In the genomic region with DNA sequence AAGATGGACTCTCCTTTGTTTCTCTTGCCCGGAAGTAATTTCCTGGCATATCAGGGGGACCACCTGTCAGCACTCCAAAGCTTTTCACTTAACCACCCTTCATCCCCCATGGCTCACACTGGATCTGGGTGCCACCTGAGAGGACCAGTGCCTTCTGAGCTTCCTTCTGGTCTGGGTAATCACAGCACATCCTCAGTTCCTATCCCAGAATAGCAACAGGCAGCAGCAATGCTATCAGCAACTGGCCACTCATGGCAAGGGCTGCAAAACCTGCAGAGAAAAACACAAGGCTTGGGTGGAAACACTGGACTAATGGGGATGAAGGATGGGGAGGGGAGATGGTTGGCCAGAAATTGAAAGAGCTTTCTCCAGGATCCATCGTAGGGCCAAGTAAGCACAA, we compare ENCODE assay signal across 15 cellular contexts. TPM values are rescaled to one million over a fixed set of nuclear protein-coding genes. Genes with fewer than 3 reads are reported as not detected.
DNase-seq lines count a peak whose midpoint lies in the region; ATAC-seq and TF ChIP-seq lines count a peak whose summit lies in the region.
"Had no signal": no experiment of that assay in that cellular context is flagged by ENCODE, and none has a peak within 500 bp of the region (broad histone marks: within the 10 kb centered on the region; RNA-seq: fewer than 3 reads in every experiment).

No MANE protein-coding gene starts in this region.

- H3K27me3 ChIP-seq in Caco-2 (replicated peaks; ENCODE audit: control insufficient read depth, insufficient read depth, low read length) (no peaks in the 10 kb centered on the region), PC-9 (ENCODE audit: insufficient read depth, low read depth) (no peaks in the 10 kb centered on the region)

- TF ChIP-seq CTCF in Caco-2 (IDR thresholded peaks at IDR 0.05; ENCODE audit: insufficient read depth in 1 of 2, low read depth in 1 of 2, low read length in 1 of 2, severe bottlenecking in 1 of 2, unreplicated experiment in 1 of 2), result no peak
- no peak for TF ChIP-seq CTCF in PC-9 (conservative IDR thresholded peaks at IDR 0.05)

- 0 out of 2 replicates have a peak overlapping the region, but pooled peaks have one; percentile 8 for H3K4me2 ChIP-seq in PC-9

- ATAC-seq in sciatic nerve (no peak), SK-N-SH treated with all-trans-retinoic acid at 6 μM for 48 hours (no peak), GM21528 (IDR thresholded peaks at IDR 0.05; ENCODE audit: low FRiP score, unreplicated experiment) (no peak)
- ATAC-seq: A549, T-helper 17 cell had no signal

- DNase-seq in NCI-H1092 treated with DMSO at 0.1 percent for 48 hours (lab: John Stamatoyannopoulos, UW), result peak; percentile 39
- no peak for DNase-seq in NCI-H1092 (lab: John Stamatoyannopoulos, UW)
- no peak for DNase-seq in Caco-2
- DNase-seq in NCI-H146 (lab: John Stamatoyannopoulos, UW), result peak; percentile 63
- DNase-seq in PC-9, result no peak
- DNase-seq in sciatic nerve (ENCODE audit: low spot score), result no peak
- DNase-seq: Kasumi-1, NCI-H1436 treated with DMSO at 0.1 percent for 48 hours, NCI-H526 treated with DMSO at 0.1 percent for 48 hours, SHP77 treated with DMSO at 0.1 percent for 48 hours, T-helper 17 cell had no signal

- H3K4me3 Mint-ChIP-seq in Caco-2 (ENCODE audit: unreplicated experiment), result peak overlapping the region; percentile 9
- H3K4me3 Mint-ChIP-seq: T-helper 17 cell had no signal

- H3K4me1 Mint-ChIP-seq in Caco-2 (ENCODE audit: low read depth, unreplicated experiment), result peaks cover 22% of the 10 kb centered on the region
- H3K4me1 Mint-ChIP-seq: T-helper 17 cell had no signal

- POLR2A ChIA-PET in Caco-2 (lab: Charles Lee) (interaction anchor here (0.6 kb wide), 1 partner anchor 78 kb away, joined by 3 read pairs; no protein-coding TSS in a partner anchor), PC-9 (lab: Charles Lee; ENCODE audit: unreplicated experiment) (interaction anchor here (0.5 kb wide), 1 partner anchor 40 kb away, joined by 5 read pairs; no protein-coding TSS in a partner anchor)

- H3K36me3 Mint-ChIP-seq in Caco-2 (ENCODE audit: insufficient read depth, unreplicated experiment), result peaks cover 6% of the 10 kb centered on the region

- H3K27ac Mint-ChIP-seq in Caco-2 (ENCODE audit: unreplicated experiment), result no peak overlapping the region
- H3K27ac Mint-ChIP-seq: T-helper 17 cell had no signal

- peaks cover 20% of the 10 kb centered on the region for H3K4me1 ChIP-seq in Caco-2
- peaks cover 78% of the 10 kb centered on the region for H3K4me1 ChIP-seq in PC-9 (replicated peaks; ENCODE audit: insufficient read depth)

- CTCF ChIA-PET in Caco-2 (lab: Charles Lee), result interaction anchor here (0.7 to 0.8 kb wide), 2 partner anchors 9 to 50 kb away, joined by 3 read pairs; no protein-coding TSS in a partner anchor
- CTCF ChIA-PET in PC-9 (lab: Charles Lee), result no interaction called here

- no peaks in the 10 kb centered on the region for H3K79me2 ChIP-seq in PC-9 (ENCODE audit: low read depth)

- H2AFZ ChIP-seq in PC-9, result no peak overlapping the region

- BruUV-seq in Caco-2 (replicated peaks; lab: Mats Ljungman, UMichigan) (no TSS peak), PC-9 (replicated peaks; lab: Mats Ljungman, UMichigan) (no TSS peak)

- no peaks in the 10 kb centered on the region for H4K20me1 ChIP-seq in PC-9 (ENCODE audit: insufficient read depth)

- H3K9me3 ChIP-seq in Caco-2 (no peaks in the 10 kb centered on the region), PC-9 (ENCODE audit: insufficient read depth, low read depth) (no peaks in the 10 kb centered on the region)

- H3K9me2 ChIP-seq in PC-9 (ENCODE audit: insufficient read depth), result no peaks in the 10 kb centered on the region

- intact Hi-C loops in Caco-2 (cut with micrococcal nuclease; ENCODE audit: unreplicated experiment), result no loop called here
- intact Hi-C loops in PC-9 (cut with micrococcal nuclease; ENCODE audit: unreplicated experiment), result no loop called here
- intact Hi-C loops in sciatic nerve (cut with DNase I), result no loop called here

- H3F3A ChIP-seq in PC-9 (ENCODE audit: insufficient read depth, low read depth), result peaks cover 25% of the 10 kb centered on the region

- H3K27me3 Mint-ChIP-seq in Caco-2 (ENCODE audit: insufficient read depth, unreplicated experiment), result no peaks in the 10 kb centered on the region

- no peak overlapping the region for H3K27ac ChIP-seq in PC-9
- H3K27ac ChIP-seq: C4-2B had no signal

- H3K4me3 ChIP-seq in Caco-2 (ENCODE audit: low read depth, low read length), result no peak overlapping the region
- H3K4me3 ChIP-seq in PC-9, result no peak overlapping the region
- H3K4me3 ChIP-seq: A549 had no signal

- no peaks in the 10 kb centered on the region for H3K9me3 Mint-ChIP-seq in Caco-2 (ENCODE audit: unreplicated experiment)

- H3K36me3 ChIP-seq in Caco-2 (ENCODE audit: control insufficient read depth, insufficient read depth, low read length) (no peaks in the 10 kb centered on the region), PC-9 (ENCODE audit: low read depth) (no peaks in the 10 kb centered on the region)

TF ChIP-seq in SK-N-SH treated with all-trans-retinoic acid at 6 μM for 48 hours, 23 proteins besides CTCF, POLR2A, EP300 and RAD21:
- TF ChIP-seq RARB (CRISPR knock-in tag; IDR thresholded peaks at IDR 0.05) (no peak), ZFP3 (CRISPR knock-in tag; IDR thresholded peaks at IDR 0.05) (no peak), TCF4 (CRISPR knock-in tag; IDR thresholded peaks at IDR 0.05; ENCODE audit: borderline replicate concordance) (no peak), ZFP30 (CRISPR knock-in tag; IDR thresholded peaks at IDR 0.05) (no peak), BACH2 (CRISPR knock-in tag; IDR thresholded peaks at IDR 0.05; ENCODE audit: borderline replicate concordance) (no peak), PPARA (CRISPR knock-in tag; IDR thresholded peaks at IDR 0.05; ENCODE audit: borderline replicate concordance) (no peak), ZNF565 (CRISPR knock-in tag; conservative IDR thresholded peaks at IDR 0.05; ENCODE audit: low read depth) (no peak), ZNF70 (CRISPR knock-in tag; IDR thresholded peaks at IDR 0.05) (no peak), ESRRG (CRISPR knock-in tag; IDR thresholded peaks at IDR 0.05) (no peak), ISL1 (CRISPR knock-in tag; IDR thresholded peaks at IDR 0.05) (no peak), CSDC2 (CRISPR knock-in tag; IDR thresholded peaks at IDR 0.05) (no peak)
- TF ChIP-seq, protein P1, sequence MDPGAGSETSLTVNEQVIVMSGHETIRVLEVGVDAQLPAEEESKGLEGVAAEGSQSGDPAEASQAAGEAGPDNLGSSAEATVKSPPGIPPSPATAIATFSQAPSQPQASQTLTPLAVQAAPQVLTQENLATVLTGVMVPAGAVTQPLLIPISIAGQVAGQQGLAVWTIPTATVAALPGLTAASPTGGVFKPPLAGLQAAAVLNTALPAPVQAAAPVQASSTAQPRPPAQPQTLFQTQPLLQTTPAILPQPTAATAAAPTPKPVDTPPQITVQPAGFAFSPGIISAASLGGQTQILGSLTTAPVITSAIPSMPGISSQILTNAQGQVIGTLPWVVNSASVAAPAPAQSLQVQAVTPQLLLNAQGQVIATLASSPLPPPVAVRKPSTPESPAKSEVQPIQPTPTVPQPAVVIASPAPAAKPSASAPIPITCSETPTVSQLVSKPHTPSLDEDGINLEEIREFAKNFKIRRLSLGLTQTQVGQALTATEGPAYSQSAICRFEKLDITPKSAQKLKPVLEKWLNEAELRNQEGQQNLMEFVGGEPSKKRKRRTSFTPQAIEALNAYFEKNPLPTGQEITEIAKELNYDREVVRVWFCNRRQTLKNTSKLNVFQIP (CRISPR knock-in tag; IDR thresholded peaks at IDR 0.05; ENCODE audit: borderline replicate concordance, low read depth), result no peak
- TF ChIP-seq, protein P2, sequence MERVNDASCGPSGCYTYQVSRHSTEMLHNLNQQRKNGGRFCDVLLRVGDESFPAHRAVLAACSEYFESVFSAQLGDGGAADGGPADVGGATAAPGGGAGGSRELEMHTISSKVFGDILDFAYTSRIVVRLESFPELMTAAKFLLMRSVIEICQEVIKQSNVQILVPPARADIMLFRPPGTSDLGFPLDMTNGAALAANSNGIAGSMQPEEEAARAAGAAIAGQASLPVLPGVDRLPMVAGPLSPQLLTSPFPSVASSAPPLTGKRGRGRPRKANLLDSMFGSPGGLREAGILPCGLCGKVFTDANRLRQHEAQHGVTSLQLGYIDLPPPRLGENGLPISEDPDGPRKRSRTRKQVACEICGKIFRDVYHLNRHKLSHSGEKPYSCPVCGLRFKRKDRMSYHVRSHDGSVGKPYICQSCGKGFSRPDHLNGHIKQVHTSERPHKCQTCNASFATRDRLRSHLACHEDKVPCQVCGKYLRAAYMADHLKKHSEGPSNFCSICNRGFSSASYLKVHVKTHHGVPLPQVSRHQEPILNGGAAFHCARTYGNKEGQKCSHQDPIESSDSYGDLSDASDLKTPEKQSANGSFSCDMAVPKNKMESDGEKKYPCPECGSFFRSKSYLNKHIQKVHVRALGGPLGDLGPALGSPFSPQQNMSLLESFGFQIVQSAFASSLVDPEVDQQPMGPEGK (CRISPR knock-in tag; IDR thresholded peaks at IDR 0.05; ENCODE audit: borderline replicate concordance), result no peak
- TF ChIP-seq, protein P3, sequence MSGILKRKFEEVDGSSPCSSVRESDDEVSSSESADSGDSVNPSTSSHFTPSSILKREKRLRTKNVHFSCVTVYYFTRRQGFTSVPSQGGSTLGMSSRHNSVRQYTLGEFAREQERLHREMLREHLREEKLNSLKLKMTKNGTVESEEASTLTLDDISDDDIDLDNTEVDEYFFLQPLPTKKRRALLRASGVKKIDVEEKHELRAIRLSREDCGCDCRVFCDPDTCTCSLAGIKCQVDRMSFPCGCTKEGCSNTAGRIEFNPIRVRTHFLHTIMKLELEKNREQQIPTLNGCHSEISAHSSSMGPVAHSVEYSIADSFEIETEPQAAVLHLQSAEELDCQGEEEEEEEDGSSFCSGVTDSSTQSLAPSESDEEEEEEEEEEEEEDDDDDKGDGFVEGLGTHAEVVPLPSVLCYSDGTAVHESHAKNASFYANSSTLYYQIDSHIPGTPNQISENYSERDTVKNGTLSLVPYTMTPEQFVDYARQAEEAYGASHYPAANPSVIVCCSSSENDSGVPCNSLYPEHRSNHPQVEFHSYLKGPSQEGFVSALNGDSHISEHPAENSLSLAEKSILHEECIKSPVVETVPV (CRISPR knock-in tag; IDR thresholded peaks at IDR 0.05), result no peak

RNA-seq across cellular contexts. Expression of a gene that starts 38.7 kb away (rescaled TPM):
- total RNA-seq in Caco-2 (2022) (806 and 843 TPM in 2 replicates), PC-9 (2021) (726 and 781 TPM in 2 replicates), sciatic nerve (751 TPM)

RNA-seq across cellular contexts. Expression of a gene that starts 59.9 kb away (rescaled TPM):
- 0.46 and 0.79 TPM in 2 replicates for total RNA-seq in Caco-2 (2022)
- total RNA-seq in PC-9 (2021), result 6.5 and 8.7 TPM in 2 replicates
- total RNA-seq in sciatic nerve, result 0.89 TPM

Comparison
In these comparisons a context has a peak if more than half of its experiments do, and no peak if none do; other contexts are left out.
1. DNase-seq: peak in NCI-H1092 treated with DMSO at 0.1 percent for 48 hours (single experiment) and NCI-H146 (single experiment); none in NCI-H1092 (single experiment), Caco-2 (0 of 2), PC-9 (0 of 2) and sciatic nerve (single experiment).